9 cellular contexts compared by ENCODE assay signal in the genomic region with DNA sequence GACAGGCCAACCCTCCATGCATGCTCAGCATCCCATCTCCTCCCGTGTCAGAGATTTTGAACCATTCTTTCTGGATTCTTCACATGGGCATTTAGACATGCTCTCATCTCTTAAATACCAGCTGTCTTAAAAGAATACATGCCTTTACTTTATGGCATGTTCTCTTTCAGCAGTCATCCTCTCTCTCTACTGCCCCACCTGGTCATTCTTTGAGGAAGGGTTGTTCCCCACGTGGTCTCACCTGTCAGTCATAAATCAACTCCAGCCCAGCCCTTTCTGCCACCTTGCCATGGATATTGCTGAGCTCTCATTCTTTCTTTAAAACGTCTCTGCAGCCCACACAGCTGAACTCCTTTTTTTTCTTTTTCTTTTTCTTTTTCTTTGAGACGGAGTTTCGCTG.
DNase-seq lines count a peak whose midpoint lies in the region; ATAC-seq and TF ChIP-seq lines count a peak whose summit lies in the region.
"Had no signal": no experiment of that assay in that cellular context is flagged by ENCODE, and none has a peak within 500 bp of the region (broad histone marks: within the 10 kb centered on the region; RNA-seq: fewer than 3 reads in every experiment).

No MANE protein-coding gene starts in this region.

- peak; percentile 27; the same call in 1 of the 2 replicates for TF ChIP-seq CTCF in GM12874 (IDR thresholded peaks at IDR 0.05; ENCODE audit: insufficient read depth, low read depth, low read length)
- TF ChIP-seq CTCF in fibroblast of pulmonary artery (IDR thresholded peaks at IDR 0.05; ENCODE audit: low read length, missing control alignments), result peak; percentile 25
- TF ChIP-seq CTCF in foreskin fibroblast (IDR thresholded peaks at IDR 0.05; ENCODE audit: low read depth, low read length), result no peak

- H3K4me3 ChIP-seq in fibroblast of pulmonary artery (replicated peaks; ENCODE audit: low read depth, low read length) (no peak overlapping the region), foreskin fibroblast (ENCODE audit: low read depth in 1 of 2, low read length in 2 of 2) (no peak overlapping the region)

- DNase-seq in 8988T (peak; percentile 35), KBM-7 (peak; percentile 56), fibroblast of pulmonary artery (ENCODE audit: low read depth) (no peak), sciatic nerve (ENCODE audit: low spot score) (no peak), GDM1 (lab: John Stamatoyannopoulos, UW) (no peak), foreskin fibroblast (no peak), GM19240 (ENCODE audit: insufficient read length, low spot score) (no peak)
- DNase-seq: foreskin melanocyte had no signal

- intact Hi-C loops in sciatic nerve (cut with DNase I), result no loop called here

- in situ Hi-C loops in KBM-7 (cut with MboI; ENCODE audit: low pct_unique_long_range_greater_than_20kb, low sequenced_read_pairs), result no loop called here

- no peak for ATAC-seq in sciatic nerve

Comparison
In these comparisons a context has a peak if more than half of its experiments do, and no peak if none do; other contexts are left out.
1. DNase-seq: peak in 8988T (single experiment) and KBM-7 (single experiment); none in fibroblast of pulmonary artery (single experiment), sciatic nerve (single experiment), GDM1 (single experiment), foreskin fibroblast (0 of 2) and GM19240 (single experiment).